ENCODE assay signal across 7 cellular contexts in the genomic region with DNA sequence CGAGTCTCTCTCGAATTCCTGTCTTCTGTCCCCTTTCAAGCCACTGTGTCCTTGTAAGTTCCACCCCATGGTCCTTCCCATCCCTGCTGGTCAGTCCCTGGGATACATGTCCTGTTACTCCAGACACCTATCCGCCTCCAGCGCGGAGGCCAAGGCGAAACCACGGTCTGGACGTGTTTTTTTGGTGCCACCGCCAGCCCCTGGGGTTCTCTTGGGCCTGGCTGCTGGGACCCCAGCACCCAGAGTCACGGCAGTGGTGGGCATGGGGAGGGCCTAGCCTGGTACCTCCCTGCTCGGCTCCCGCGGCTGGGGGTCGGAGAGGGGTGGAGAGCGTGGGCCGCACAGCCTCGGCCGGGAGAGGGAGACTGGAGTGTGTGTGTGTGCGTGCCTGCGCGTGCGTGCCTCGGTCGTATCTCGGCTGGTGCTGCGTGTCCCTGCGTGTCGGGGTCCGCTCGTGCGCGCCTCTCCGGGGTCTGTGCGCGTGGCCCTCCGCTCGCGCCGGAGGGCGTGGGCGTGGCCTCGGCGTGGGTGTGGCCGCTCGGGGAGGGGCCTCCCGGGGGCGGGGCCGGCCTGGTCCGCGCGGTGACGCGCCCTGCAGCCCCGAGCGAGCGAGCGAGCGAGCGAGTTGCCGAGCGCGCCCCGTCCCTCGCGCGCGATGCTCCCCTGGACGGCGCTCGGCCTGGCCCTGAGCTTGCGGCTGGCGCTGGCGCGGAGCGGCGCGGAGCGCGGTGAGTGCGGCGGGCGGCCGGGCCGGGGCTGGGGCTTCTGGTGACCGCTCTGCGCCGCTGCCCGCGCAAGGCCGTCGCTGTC. TPM values are rescaled to one million over a fixed set of nuclear protein-coding genes. Genes with fewer than 3 reads are reported as not detected.
DNase-seq lines count a peak whose midpoint lies in the region; ATAC-seq and TF ChIP-seq lines count a peak whose summit lies in the region.

Gene VWA1, plus strand, starts transcription at position 597 of the 810 bp plus-strand sequence. Its CDS starts 59 bp downstream, at position 656.

- no peaks in the 10 kb centered on the region for H3K79me2 ChIP-seq in fibroblast of lung (ENCODE audit: control insufficient read depth, insufficient read depth, low read length)

- H3K36me3 ChIP-seq in fibroblast of lung (ENCODE audit: control insufficient read depth, insufficient read depth, low read length), result no peaks in the 10 kb centered on the region
- no peaks in the 10 kb centered on the region for H3K36me3 ChIP-seq in naive thymus-derived CD4-positive, alpha-beta T cell (ENCODE audit: control insufficient read depth in 2 of 3, insufficient read depth in 3 of 3, low read length in 3 of 3)

- H3K4me3 Mint-ChIP-seq in naive thymus-derived CD4-positive, alpha-beta T cell, result peak within 1 kb of the TSS in 9 of 10 donors; percentile 36 to 80 (median 65)
- H3K4me3 Mint-ChIP-seq in stimulated activated effector memory CD8-positive, alpha-beta T cell treated with anti-CD3 and anti-CD28 coated beads, Interleukin-12 subunit alpha, Interleukin-12 subunit beta, amount 100 ng/mL, for 72 hours, result peak within 1 kb of the TSS; percentile 56

- DNase-seq in NCI-H69 (lab: John Stamatoyannopoulos, UW), result peak; percentile 78
- DNase-seq in activated T-helper 9 cell treated with anti-CD3 and anti-CD28 coated beads, Interleukin-2, amount 50 U/mL, for 16 hours (ENCODE audit: low read depth), result peak; percentile 40
- peak; percentile 53 to 71 for DNase-seq in fibroblast of lung (ENCODE audit: low read depth in 2 of 2)
- DNase-seq in naive thymus-derived CD4-positive, alpha-beta T cell, result peak; percentile 36 to 88 (median 48)
- DNase-seq in stimulated activated effector memory CD8-positive, alpha-beta T cell treated with anti-CD3 and anti-CD28 coated beads, Interleukin-12 subunit alpha, Interleukin-12 subunit beta, amount 100 ng/mL, for 72 hours (ENCODE audit: low spot score in 2 of 2), result peak; percentile 72 to 82

- POLR2A ChIA-PET in naive thymus-derived CD4-positive, alpha-beta T cell (lab: Charles Lee), result no interaction called here

- H3K27ac Mint-ChIP-seq in naive thymus-derived CD4-positive, alpha-beta T cell, result no peak within 1 kb of the TSS
- no peak within 1 kb of the TSS for H3K27ac Mint-ChIP-seq in stimulated activated effector memory CD8-positive, alpha-beta T cell treated with anti-CD3 and anti-CD28 coated beads, Interleukin-12 subunit alpha, Interleukin-12 subunit beta, amount 100 ng/mL, for 72 hours

- peaks cover 0 to 9% (median 5%) of the 10 kb centered on the region in 7 donors for H3K4me1 Mint-ChIP-seq in naive thymus-derived CD4-positive, alpha-beta T cell
- H3K4me1 Mint-ChIP-seq in stimulated activated effector memory CD8-positive, alpha-beta T cell treated with anti-CD3 and anti-CD28 coated beads, Interleukin-12 subunit alpha, Interleukin-12 subunit beta, amount 100 ng/mL, for 72 hours, result peaks cover 6% of the 10 kb centered on the region

- peaks cover 24% of the 10 kb centered on the region for H3K4me1 ChIP-seq in fibroblast of lung (ENCODE audit: control insufficient read depth, extremely low read depth, insufficient read depth, low read length)
- H3K4me1 ChIP-seq in naive thymus-derived CD4-positive, alpha-beta T cell (ENCODE audit: control insufficient read depth in 2 of 2, insufficient read depth in 2 of 2, low read length in 2 of 2), result peaks cover 0 to 13% of the 10 kb centered on the region in 2 donors

- intact Hi-C loops in naive thymus-derived CD4-positive, alpha-beta T cell (cut with micrococcal nuclease), result no loop called here

- no peaks in the 10 kb centered on the region for H3K9me3 ChIP-seq in fibroblast of lung (ENCODE audit: control insufficient read depth, insufficient read depth, low read depth, low read length)
- no peaks in the 10 kb centered on the region for H3K9me3 ChIP-seq in naive thymus-derived CD4-positive, alpha-beta T cell (ENCODE audit: control insufficient read depth in 2 of 3, low read length in 3 of 3)

- no peaks in the 10 kb centered on the region for H3K27me3 ChIP-seq in fibroblast of lung (ENCODE audit: control insufficient read depth, insufficient read depth, low read length)
- peaks cover 0 to 28% of the 10 kb centered on the region in 2 donors for H3K27me3 ChIP-seq in naive thymus-derived CD4-positive, alpha-beta T cell (ENCODE audit: control insufficient read depth in 2 of 2, insufficient read depth in 2 of 2, low read length in 2 of 2)

- ATAC-seq in GM19351 (IDR thresholded peaks at IDR 0.05; ENCODE audit: unreplicated experiment), result peak; percentile 50
- peak; percentile 86 for ATAC-seq in naive thymus-derived CD4-positive, alpha-beta T cell
- ATAC-seq in stimulated activated effector memory CD8-positive, alpha-beta T cell treated with anti-CD3 and anti-CD28 coated beads, Interleukin-12 subunit alpha, Interleukin-12 subunit beta, amount 100 ng/mL, for 72 hours, result peak; percentile 73
- ATAC-seq in GM19395 (IDR thresholded peaks at IDR 0.05; ENCODE audit: unreplicated experiment), result no peak

- TF ChIP-seq CTCF in fibroblast of lung (conservative IDR thresholded peaks at IDR 0.05 in 1 of 2, IDR thresholded peaks at IDR 0.05 in 1 of 2; ENCODE audit: low read depth in 1 of 2, low read length in 2 of 2), result no peak

- peak within 1 kb of the TSS in 3 of 4 experiments; percentile 6 to 49 (median 23) for H3K4me3 ChIP-seq in fibroblast of lung (replicated peaks in 1 of 4; ENCODE audit: control extremely low read depth in 1 of 4, insufficient read depth in 1 of 4, low read depth in 3 of 4, low read length in 4 of 4)
- H3K4me3 ChIP-seq in naive thymus-derived CD4-positive, alpha-beta T cell (ENCODE audit: low read length), result no peak within 1 kb of the TSS

- peak within 1 kb of the TSS; percentile 76 for H3K4me2 ChIP-seq in fibroblast of lung (ENCODE audit: extremely low read depth, insufficient read depth, low read length)

- H3K9ac ChIP-seq in fibroblast of lung (ENCODE audit: insufficient read depth, low read length), result no peak within 1 kb of the TSS

- H2AFZ ChIP-seq in fibroblast of lung (ENCODE audit: low read length), result peak within 1 kb of the TSS; percentile 61

- no peaks in the 10 kb centered on the region for H3K36me3 Mint-ChIP-seq in naive thymus-derived CD4-positive, alpha-beta T cell
- no peaks in the 10 kb centered on the region for H3K36me3 Mint-ChIP-seq in stimulated activated effector memory CD8-positive, alpha-beta T cell treated with anti-CD3 and anti-CD28 coated beads, Interleukin-12 subunit alpha, Interleukin-12 subunit beta, amount 100 ng/mL, for 72 hours

- H3K27me3 Mint-ChIP-seq in naive thymus-derived CD4-positive, alpha-beta T cell, result peaks cover 4 to 15% (median 7%) of the 10 kb centered on the region in 5 donors

- no peaks in the 10 kb centered on the region for H3K9me3 Mint-ChIP-seq in naive thymus-derived CD4-positive, alpha-beta T cell
- no peaks in the 10 kb centered on the region for H3K9me3 Mint-ChIP-seq in stimulated activated effector memory CD8-positive, alpha-beta T cell treated with anti-CD3 and anti-CD28 coated beads, Interleukin-12 subunit alpha, Interleukin-12 subunit beta, amount 100 ng/mL, for 72 hours

- H4K20me1 ChIP-seq in fibroblast of lung (ENCODE audit: control insufficient read depth, extremely low read depth, insufficient read depth, low read length), result no peaks in the 10 kb centered on the region

- no peak within 1 kb of the TSS for H3K27ac ChIP-seq in fibroblast of lung (ENCODE audit: insufficient read depth, low read length)
- no peak within 1 kb of the TSS for H3K27ac ChIP-seq in naive thymus-derived CD4-positive, alpha-beta T cell (ENCODE audit: low read depth, low read length)

- CTCF ChIA-PET in naive thymus-derived CD4-positive, alpha-beta T cell (lab: Charles Lee), result no interaction called here

RNA-seq across cellular contexts. Expression of gene VWA1, which starts in this region (rescaled TPM):
- 2.6 and 3.1 TPM in 2 replicates for total RNA-seq in fibroblast of lung
- polyA plus RNA-seq in fibroblast of lung, result 1.7 and 2.5 TPM in 2 replicates
- polyA plus RNA-seq in fibroblast of lung (2012), result 7.5 and 12.6 TPM in 2 replicates
- 1.1 and 3.7 TPM in 2 replicates for polyA minus RNA-seq in fibroblast of lung (ENCODE audit: low replicate concordance)
- 1 to 10 TPM in 1 of 5 experiments, under 1 TPM in 1, not detected in 3; 0.15 to 1.2 TPM for total RNA-seq in naive thymus-derived CD4-positive, alpha-beta T cell
- not detected for polyA plus RNA-seq in naive thymus-derived CD4-positive, alpha-beta T cell
